In genomic region chr17:19647697-19648474, GRCh38 we compare ENCODE assay signal across 8 cellular contexts. TPM values are rescaled to one million over a fixed set of nuclear protein-coding genes. Genes with fewer than 3 reads are reported as not detected.
DNase-seq lines count a peak whose midpoint lies in the region; ATAC-seq, FAIRE-seq and TF ChIP-seq lines count a peak whose summit lies in the region.

No MANE protein-coding gene starts in this region.

- peak overlapping the region; percentile 25 for H3K27ac ChIP-seq in mesodermal cell (ENCODE audit: low read depth, low read length, severe bottlenecking)

- TF ChIP-seq POLR2A in GM12891 (IDR thresholded peaks at IDR 0.05; ENCODE audit: low read depth, low read length), result no peak; the same call in 1 of the 2 replicates

- H3K36me3 ChIP-seq in mesodermal cell (ENCODE audit: control insufficient read depth, insufficient read depth, low read length), result peaks cover 1% of the 10 kb centered on the region

- H3K9me3 ChIP-seq in mesodermal cell (ENCODE audit: control insufficient read depth, low read length), result no peaks in the 10 kb centered on the region

- 1% methylated on average over 25 to 36 of the region's 37 CpGs for WGBS in mesodermal cell (ENCODE audit: insufficient coverage in 2 of 2), 2 experiments

- no peak for TF ChIP-seq CTCF in epithelial cell of esophagus (IDR thresholded peaks at IDR 0.05; ENCODE audit: insufficient read depth, low read depth, low read length, missing control alignments)

- DNase-seq in A172 (ENCODE audit: low spot score), result peak; percentile 63
- peak; percentile 29 for DNase-seq in GM12891 (ENCODE audit: insufficient read length, low spot score)
- peak; percentile 71 for DNase-seq in NCI-H226
- DNase-seq in activated CD4-positive, alpha-beta T cell treated with anti-CD3 and anti-CD28 coated beads, Interleukin-2, amount 50 U/mL, for 1 hour, result peak; percentile 25
- peak; percentile 70 for DNase-seq in epithelial cell of esophagus (ENCODE audit: low read depth)
- DNase-seq in stimulated activated effector memory CD8-positive, alpha-beta T cell treated with anti-CD3 and anti-CD28 coated beads, Interleukin-12 subunit alpha, Interleukin-12 subunit beta, amount 100 ng/mL, for 72 hours (ENCODE audit: low spot score in 2 of 2), result no peak

- H3K36me3 Mint-ChIP-seq in stimulated activated effector memory CD8-positive, alpha-beta T cell treated with anti-CD3 and anti-CD28 coated beads, Interleukin-12 subunit alpha, Interleukin-12 subunit beta, amount 100 ng/mL, for 72 hours, result peaks cover under 1% of the 10 kb centered on the region

- no peaks in the 10 kb centered on the region for H3K9me3 Mint-ChIP-seq in stimulated activated effector memory CD8-positive, alpha-beta T cell treated with anti-CD3 and anti-CD28 coated beads, Interleukin-12 subunit alpha, Interleukin-12 subunit beta, amount 100 ng/mL, for 72 hours

- peak; percentile 41 for ATAC-seq in HG02943 (IDR thresholded peaks at IDR 0.05; ENCODE audit: low read depth, unreplicated experiment)
- ATAC-seq in stimulated activated effector memory CD8-positive, alpha-beta T cell treated with anti-CD3 and anti-CD28 coated beads, Interleukin-12 subunit alpha, Interleukin-12 subunit beta, amount 100 ng/mL, for 72 hours, result peak; percentile 71

- peak overlapping the region; percentile 97 for H3K27ac Mint-ChIP-seq in stimulated activated effector memory CD8-positive, alpha-beta T cell treated with anti-CD3 and anti-CD28 coated beads, Interleukin-12 subunit alpha, Interleukin-12 subunit beta, amount 100 ng/mL, for 72 hours

- no peak for FAIRE-seq in GM12891 (lab: Jason Lieb, UNC)

- peaks cover 46% of the 10 kb centered on the region for H3K4me1 Mint-ChIP-seq in stimulated activated effector memory CD8-positive, alpha-beta T cell treated with anti-CD3 and anti-CD28 coated beads, Interleukin-12 subunit alpha, Interleukin-12 subunit beta, amount 100 ng/mL, for 72 hours

- H3K4me3 ChIP-seq in epithelial cell of esophagus (ENCODE audit: low read length), result peak overlapping the region; percentile 89
- H3K4me3 ChIP-seq in mesodermal cell (ENCODE audit: extremely low read depth, insufficient read depth, low read length, poor library complexity, severe bottlenecking), result peak overlapping the region; percentile 62

- peaks cover 16% of the 10 kb centered on the region for H3K4me1 ChIP-seq in mesodermal cell (ENCODE audit: control insufficient read depth, insufficient read depth, low read length, poor library complexity, severe bottlenecking)

- H3K4me3 Mint-ChIP-seq in stimulated activated effector memory CD8-positive, alpha-beta T cell treated with anti-CD3 and anti-CD28 coated beads, Interleukin-12 subunit alpha, Interleukin-12 subunit beta, amount 100 ng/mL, for 72 hours, result peak overlapping the region; percentile 97

TF ChIP-seq in GM12891, 5 proteins besides CTCF, POLR2A, EP300 and RAD21:
- TF ChIP-seq SPI1 (IDR thresholded peaks at IDR 0.05; ENCODE audit: low read depth, low read length) (no peak), PAX5 (IDR thresholded peaks at IDR 0.05; ENCODE audit: insufficient read depth, low read length, severe bottlenecking) (no peak), POU2F2 (IDR thresholded peaks at IDR 0.05; ENCODE audit: low read depth, low read length) (no peak; the same call in 1 of the 2 replicates), POLR2AphosphoS5 (IDR thresholded peaks at IDR 0.05; ENCODE audit: low read depth, low read length) (no peak), TAF1 (IDR thresholded peaks at IDR 0.05; ENCODE audit: low read depth, low read length) (no peak)

RNA-seq across cellular contexts. Expression of gene ALDH3A2, which starts 0.7 kb away (rescaled TPM):
- total RNA-seq in A172 (2014; rRNA removed; shearing (Covaris generic)), result 98.7 and 127 TPM in 2 replicates
- polyA plus RNA-seq in GM12891 (2012; ENCODE audit: low read depth, missing spikeins), result 20.8 TPM
- 18.7 TPM for polyA plus RNA-seq in mesodermal cell (2013, experiment 1 of 2)
- polyA plus RNA-seq in mesodermal cell (2013, experiment 2 of 2), result 19.6 TPM

Comparison
In these comparisons a context has a peak if more than half of its experiments do, and no peak if none do; other contexts are left out.
1. DNase-seq: peak in A172 (single experiment), GM12891 (single experiment), NCI-H226 (single experiment), activated CD4-positive, alpha-beta T cell treated with anti-CD3 and anti-CD28 coated beads, Interleukin-2, amount 50 U/mL, for 1 hour (single experiment) and epithelial cell of esophagus (single experiment); none in stimulated activated effector memory CD8-positive, alpha-beta T cell treated with anti-CD3 and anti-CD28 coated beads, Interleukin-12 subunit alpha, Interleukin-12 subunit beta, amount 100 ng/mL, for 72 hours (0 of 2).